Comparison of ENCODE assay signal across 26 cellular contexts in the genomic region with DNA sequence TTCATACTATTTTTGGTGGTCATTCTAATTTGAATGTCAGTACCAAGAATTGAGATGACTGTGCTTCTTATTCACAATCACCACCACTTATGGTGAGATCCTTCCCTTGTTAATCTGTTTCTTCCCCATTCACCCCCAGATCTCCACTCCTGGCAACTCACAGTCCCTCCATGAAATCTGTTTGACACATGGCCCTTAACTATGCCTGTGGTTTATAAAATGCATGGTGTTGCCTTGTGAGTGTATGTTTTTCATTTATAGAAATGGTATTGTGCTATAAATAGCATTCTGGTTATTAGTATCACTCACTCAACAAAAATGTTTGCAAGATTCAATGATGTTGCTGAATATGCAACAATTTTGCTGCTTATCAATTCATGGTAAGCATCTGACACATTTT.
"Had no signal": no experiment of that assay in that cellular context is flagged by ENCODE, and none has a peak within 500 bp of the region (broad histone marks: within the 10 kb centered on the region; RNA-seq: fewer than 3 reads in every experiment).

No MANE protein-coding gene starts in this region.

- H3K36me3 Mint-ChIP-seq: activated naive CD4-positive, alpha-beta T cell treated with anti-CD3 and anti-CD28 coated beads, Interleukin-2, amount 50 U/mL, for 72 hours had no signal

- H3K27me3 ChIP-seq: MG63, Peyer's patch, SJCRH30 had no signal

- DNase-seq: activated B cell treated with CpG ODN at 0.5 μM for 24 hours; activated CD4-positive, alpha-beta T cell treated with anti-CD3 and anti-CD28 coated beads for 1 hour; activated CD4-positive, alpha-beta T cell treated with anti-CD3 and anti-CD28 coated beads, Interleukin-2, amount 10 ng/mL, durations not matched to agents 24 days and 14 days; activated CD4-positive, alpha-beta T cell treated with anti-CD3 and anti-CD28 coated beads, Interleukin-2, amount 50 U/mL, for 48 hours; activated effector memory CD4-positive, alpha-beta T cell treated with anti-CD3 and anti-CD28 coated beads, Interleukin-2, amount 50 U/mL, for 16 hours; activated naive CD4-positive, alpha-beta T cell treated with Interleukin-2 at 50 U/mL for 16 hours; activated T-cell treated with anti-CD3 and anti-CD28 coated beads, Interleukin-2, amount 50 U/mL, for 4 hours; MG63; MV-4-11; NCI-H1092 treated with DMSO at 0.1 percent for 48 hours; NCI-H1417 treated with DMSO at 0.1 percent for 48 hours; NCI-H1694; NCI-H2029; NCI-H2107; NCI-H345; NCI-H510A; NCI-H526 treated with DMSO at 0.1 percent for 48 hours; NCI-H82; NK-92 treated with Interleukin-12 subunit alpha and Interleukin-12 subunit beta, amount 100 ng/mL, for 24 hours; Peyer's patch; Right ventricle myocardium superior; SJCRH30; T-helper 17 cell; T-helper 9 cell had no signal

- H3K27ac Mint-ChIP-seq: activated B cell treated with CpG ODN at 0.5 μM for 24 hours; activated CD4-positive, alpha-beta T cell treated with anti-CD3 and anti-CD28 coated beads, Interleukin-2, amount 10 ng/mL, durations not matched to agents 24 days and 14 days; activated naive CD4-positive, alpha-beta T cell treated with anti-CD3 and anti-CD28 coated beads, Interleukin-2, amount 50 U/mL, for 72 hours; T-helper 17 cell had no signal

- H3K27ac ChIP-seq: Peyer's patch, RWPE1, SJCRH30 had no signal

- H3K27me3 Mint-ChIP-seq: activated B cell treated with CpG ODN at 0.5 μM for 24 hours, T-helper 17 cell had no signal

- H3K9me3 Mint-ChIP-seq: activated B cell treated with CpG ODN at 0.5 μM for 24 hours; activated CD4-positive, alpha-beta T cell treated with anti-CD3 and anti-CD28 coated beads, Interleukin-2, amount 10 ng/mL, durations not matched to agents 24 days and 14 days; activated T-cell treated with anti-CD3 and anti-CD28 coated beads, Interleukin-2, amount 50 U/mL, for 4 hours had no signal

- H3K36me3 ChIP-seq: MG63, Peyer's patch, SJCRH30 had no signal

- H3K4me3 ChIP-seq: MG63, Peyer's patch, SJCRH30 had no signal

- H3K4me3 Mint-ChIP-seq: activated B cell treated with CpG ODN at 0.5 μM for 24 hours; activated CD4-positive, alpha-beta T cell treated with anti-CD3 and anti-CD28 coated beads, Interleukin-2, amount 10 ng/mL, durations not matched to agents 24 days and 14 days; activated T-cell treated with anti-CD3 and anti-CD28 coated beads, Interleukin-2, amount 50 U/mL, for 4 hours; T-helper 17 cell had no signal

- H3K9me3 ChIP-seq: MG63, Peyer's patch, SJCRH30 had no signal

- H3K4me1 Mint-ChIP-seq: activated B cell treated with CpG ODN at 0.5 μM for 24 hours had no signal

- ATAC-seq: activated naive CD4-positive, alpha-beta T cell treated with anti-CD3 and anti-CD28 coated beads, Interleukin-2, amount 50 U/mL, for 72 hours; activated T-cell treated with anti-CD3 and anti-CD28 coated beads, Interleukin-2, amount 50 U/mL, for 4 hours; T-helper 17 cell had no signal

- H3K4me1 ChIP-seq: Peyer's patch had no signal
